21 cellular contexts compared by ENCODE assay signal in the genomic region with DNA sequence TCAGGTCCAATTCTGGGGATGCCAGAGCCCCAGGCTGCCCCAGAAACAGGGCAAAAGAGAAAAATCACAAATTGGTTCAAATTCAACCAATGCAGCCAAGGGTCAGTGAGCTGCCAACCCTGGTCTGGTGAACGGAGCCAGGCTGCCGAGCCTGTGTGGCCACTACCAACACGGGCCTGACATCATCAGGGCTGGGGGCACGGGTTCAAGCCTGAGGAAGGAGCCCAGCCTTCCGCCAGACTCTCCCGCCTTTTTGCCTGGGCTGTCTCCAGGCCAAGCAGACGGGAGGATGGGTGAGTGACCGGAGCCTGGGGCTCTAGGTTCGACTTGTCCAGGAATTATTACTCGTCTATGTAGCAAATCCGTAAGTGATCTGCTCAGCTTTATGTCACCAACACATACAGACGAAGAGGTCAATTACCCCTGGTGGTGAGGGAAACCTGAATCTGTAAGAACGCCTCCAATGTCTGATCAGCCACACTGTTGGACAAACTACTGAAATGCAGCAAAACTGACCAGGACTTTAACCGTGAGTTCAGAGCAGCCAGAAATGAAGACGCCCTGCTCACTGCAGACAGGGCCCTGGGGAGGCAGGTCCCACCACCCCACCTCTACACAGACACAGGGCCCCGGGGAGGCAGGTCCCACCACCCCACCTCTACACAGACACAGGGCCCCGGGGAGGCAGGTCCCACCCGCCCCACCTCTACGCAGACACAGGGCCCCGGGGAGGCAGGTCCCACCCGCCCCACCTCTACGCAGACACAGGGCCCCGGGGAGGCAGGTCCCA. TPM values are rescaled to one million over a fixed set of nuclear protein-coding genes. Genes with fewer than 3 reads are reported as not detected.
DNase-seq lines count a peak whose midpoint lies in the region; ATAC-seq and TF ChIP-seq lines count a peak whose summit lies in the region.
"Had no signal": no experiment of that assay in that cellular context is flagged by ENCODE, and none has a peak within 500 bp of the region (broad histone marks: within the 10 kb centered on the region; RNA-seq: fewer than 3 reads in every experiment).

No MANE protein-coding gene starts in this region.

- H3K36me3 ChIP-seq in breast epithelium (no peaks in the 10 kb centered on the region), thoracic aorta (no peaks in the 10 kb centered on the region)

- no peak for TF ChIP-seq CTCF in breast epithelium (IDR thresholded peaks at IDR 0.05)
- no peak for TF ChIP-seq CTCF in MCF 10A (IDR thresholded peaks at IDR 0.05; ENCODE audit: unreplicated experiment)
- no peak for TF ChIP-seq CTCF in coronary artery (IDR thresholded peaks at IDR 0.05)
- TF ChIP-seq CTCF in thoracic aorta (IDR thresholded peaks at IDR 0.05): no peak

- DNase-seq in breast epithelium (ENCODE audit: low spot score in 2 of 2): no peak
- DNase-seq in MCF 10A (ENCODE audit: unreplicated experiment): no peak
- no peak for DNase-seq in coronary artery (ENCODE audit: low spot score)
- DNase-seq in medulla oblongata (ENCODE audit: extremely low spot score): peak; percentile 42
- no peak for DNase-seq in thoracic aorta (ENCODE audit: low spot score)
- DNase-seq in NCI-H2107 (lab: John Stamatoyannopoulos, UW): no peak
- DNase-seq in activated CD8-positive, alpha-beta memory T cell treated with anti-CD3 and anti-CD28 coated beads, Interleukin-2, amount 10 ng/mL, durations not matched to agents 7 days and 5 days: no peak
- DNase-seq: activated CD4-positive, CD25-positive, alpha-beta regulatory T cell; activated CD8-positive, alpha-beta memory T cell treated with anti-CD3 and anti-CD28 coated beads for 24 hours; GF-D8; NCI-H1048; NCI-H2081; NCI-H526; occipital lobe; SHP77 treated with DMSO at 0.1 percent for 48 hours; stimulated activated CD4-positive, alpha-beta T cell treated with anti-CD3 and anti-CD28 coated beads, Interleukin-2, amount 100 ng/mL, for 48 hours had no signal

- H3K4me3 Mint-ChIP-seq in MCF 10A (ENCODE audit: unreplicated experiment): no peak overlapping the region
- no peak overlapping the region for H3K4me3 Mint-ChIP-seq in activated CD8-positive, alpha-beta memory T cell treated with anti-CD3 and anti-CD28 coated beads, Interleukin-2, amount 10 ng/mL, durations not matched to agents 7 days and 5 days
- H3K4me3 Mint-ChIP-seq: B cell had no signal

- no peak overlapping the region for H3K4me3 ChIP-seq in breast epithelium
- H3K4me3 ChIP-seq in coronary artery: no peak overlapping the region
- no peak overlapping the region for H3K4me3 ChIP-seq in thoracic aorta
- H3K4me3 ChIP-seq: GM12878 had no signal

- ATAC-seq in thoracic aorta (ENCODE audit: insufficient number of reproducible peaks, low FRiP score, low read depth): no peak
- ATAC-seq in activated CD8-positive, alpha-beta memory T cell treated with anti-CD3 and anti-CD28 coated beads, Interleukin-2, amount 10 ng/mL, durations not matched to agents 7 days and 5 days: no peak
- no peak for ATAC-seq in HG02610 (IDR thresholded peaks at IDR 0.05; ENCODE audit: unreplicated experiment)
- ATAC-seq: GM12878 had no signal

- H3K9me3 ChIP-seq in breast epithelium: no peaks in the 10 kb centered on the region
- H3K9me3 ChIP-seq in thoracic aorta: no peaks in the 10 kb centered on the region

- H3K27me3 ChIP-seq in breast epithelium (no peaks in the 10 kb centered on the region), thoracic aorta (replicated peaks; ENCODE audit: insufficient read depth) (no peaks in the 10 kb centered on the region)

- H3K9me3 Mint-ChIP-seq in MCF 10A (ENCODE audit: unreplicated experiment): no peaks in the 10 kb centered on the region
- H3K9me3 Mint-ChIP-seq in activated CD8-positive, alpha-beta memory T cell treated with anti-CD3 and anti-CD28 coated beads, Interleukin-2, amount 10 ng/mL, durations not matched to agents 7 days and 5 days (ENCODE audit: low read depth): no peaks in the 10 kb centered on the region

- no TSS peak for BruUV-seq in MCF 10A (replicated peaks; lab: Mats Ljungman, UMichigan)

- intact Hi-C loops in breast epithelium (cut with DNase I; ENCODE audit: low total_unique reads) (no loop called here), MCF 10A (cut with micrococcal nuclease) (no loop called here)

- no peak overlapping the region for H3K27ac Mint-ChIP-seq in MCF 10A (ENCODE audit: low read depth, unreplicated experiment)
- no peak overlapping the region for H3K27ac Mint-ChIP-seq in activated CD8-positive, alpha-beta memory T cell treated with anti-CD3 and anti-CD28 coated beads, Interleukin-2, amount 10 ng/mL, durations not matched to agents 7 days and 5 days
- H3K27ac Mint-ChIP-seq: B cell had no signal

- POLR2A ChIA-PET in MCF 10A (lab: Yijun Ruan, JAX): interaction anchor here (0.8 kb wide), 1 partner anchor 122 kb away, joined by 3 read pairs; no protein-coding TSS in a partner anchor

- TF ChIP-seq POLR2A in breast epithelium (IDR thresholded peaks at IDR 0.05): no peak

- peaks cover under 1 to 7% of the 10 kb centered on the region in 2 donors for H3K4me1 ChIP-seq in breast epithelium
- H3K4me1 ChIP-seq in thoracic aorta (ENCODE audit: control insufficient read depth in 1 of 2, low read depth in 2 of 2): peaks cover 28 to 52% of the 10 kb centered on the region in 2 donors

- no peaks in the 10 kb centered on the region for H3K27me3 Mint-ChIP-seq in MCF 10A (ENCODE audit: insufficient read depth, unreplicated experiment)
- H3K27me3 Mint-ChIP-seq in activated CD8-positive, alpha-beta memory T cell treated with anti-CD3 and anti-CD28 coated beads, Interleukin-2, amount 10 ng/mL, durations not matched to agents 7 days and 5 days: peaks cover under 1% of the 10 kb centered on the region
- H3K27me3 Mint-ChIP-seq: B cell had no signal

- CTCF ChIA-PET in MCF 10A (lab: Yijun Ruan, JAX): no interaction called here
- CTCF ChIA-PET in activated CD8-positive, alpha-beta memory T cell treated with anti-CD3 and anti-CD28 coated beads, Interleukin-2, amount 10 ng/mL, durations not matched to agents 7 days and 5 days (lab: Charles Lee): no interaction called here

- H3K36me3 Mint-ChIP-seq in MCF 10A (ENCODE audit: insufficient read depth, unreplicated experiment): no peaks in the 10 kb centered on the region
- H3K36me3 Mint-ChIP-seq in activated CD8-positive, alpha-beta memory T cell treated with anti-CD3 and anti-CD28 coated beads, Interleukin-2, amount 10 ng/mL, durations not matched to agents 7 days and 5 days: no peaks in the 10 kb centered on the region

- peak overlapping the region; percentile 26 to 45 for H3K27ac ChIP-seq in breast epithelium
- H3K27ac ChIP-seq in coronary artery: peak overlapping the region; percentile 88 to 92
- peak overlapping the region; percentile 81 to 89 for H3K27ac ChIP-seq in thoracic aorta
- H3K27ac ChIP-seq: 22Rv1, KMS-11 had no signal

- peaks cover 7% of the 10 kb centered on the region for H3K4me1 Mint-ChIP-seq in MCF 10A (ENCODE audit: insufficient read depth, unreplicated experiment)
- H3K4me1 Mint-ChIP-seq in activated CD8-positive, alpha-beta memory T cell treated with anti-CD3 and anti-CD28 coated beads, Interleukin-2, amount 10 ng/mL, durations not matched to agents 7 days and 5 days: peaks cover 19% of the 10 kb centered on the region

RNA-seq across cellular contexts. Expression of gene RAB20, which starts 31.8 kb away (rescaled TPM):
- total RNA-seq in breast epithelium: 10 to 100 TPM; 25.8 to 33.4 (median 30.0) TPM
- total RNA-seq in MCF 10A (2022): 1.7 and 2.8 TPM in 2 replicates
- total RNA-seq in thoracic aorta: 10 to 100 TPM; 22.6 to 34.5 TPM
- 1 to 10 TPM; 1.1 to 3.8 TPM for total RNA-seq in activated CD8-positive, alpha-beta memory T cell treated with anti-CD3 and anti-CD28 coated beads, Interleukin-2, amount 10 ng/mL, durations not matched to agents 7 days and 5 days

Comparison
In these comparisons a context has a peak if more than half of its experiments do, and no peak if none do; other contexts are left out.
1. H3K27ac ChIP-seq: peak in every context shown above with its lines; median percentile 90 in coronary artery; 85 in thoracic aorta; 36 in breast epithelium.